1 cellular context compared by ENCODE assay signal in the genomic region with DNA sequence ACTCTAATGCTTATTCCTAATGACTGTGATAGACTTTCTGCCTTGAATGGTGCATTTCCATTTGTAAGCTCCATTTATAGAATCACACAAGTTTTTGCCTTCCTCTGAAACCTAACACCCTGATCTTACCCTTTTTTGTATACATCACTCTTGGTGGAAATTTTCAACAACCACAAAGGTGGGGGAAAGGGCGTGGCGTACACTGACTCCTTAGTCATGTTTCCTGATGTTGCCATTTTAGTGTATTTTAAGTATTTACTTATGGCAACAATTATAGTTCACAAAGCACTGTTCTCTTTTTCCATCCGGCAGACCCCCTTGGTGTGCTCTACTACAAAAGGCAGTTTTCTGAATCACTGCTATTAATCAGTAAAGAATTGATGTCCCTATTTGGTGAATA.
TF ChIP-seq lines count a peak whose summit lies in the region.

No MANE protein-coding gene starts in this region.

TF ChIP-seq in K562, 482 proteins besides CTCF, POLR2A, EP300 and RAD21 (continued from another document):
- TF ChIP-seq, protein P1, sequence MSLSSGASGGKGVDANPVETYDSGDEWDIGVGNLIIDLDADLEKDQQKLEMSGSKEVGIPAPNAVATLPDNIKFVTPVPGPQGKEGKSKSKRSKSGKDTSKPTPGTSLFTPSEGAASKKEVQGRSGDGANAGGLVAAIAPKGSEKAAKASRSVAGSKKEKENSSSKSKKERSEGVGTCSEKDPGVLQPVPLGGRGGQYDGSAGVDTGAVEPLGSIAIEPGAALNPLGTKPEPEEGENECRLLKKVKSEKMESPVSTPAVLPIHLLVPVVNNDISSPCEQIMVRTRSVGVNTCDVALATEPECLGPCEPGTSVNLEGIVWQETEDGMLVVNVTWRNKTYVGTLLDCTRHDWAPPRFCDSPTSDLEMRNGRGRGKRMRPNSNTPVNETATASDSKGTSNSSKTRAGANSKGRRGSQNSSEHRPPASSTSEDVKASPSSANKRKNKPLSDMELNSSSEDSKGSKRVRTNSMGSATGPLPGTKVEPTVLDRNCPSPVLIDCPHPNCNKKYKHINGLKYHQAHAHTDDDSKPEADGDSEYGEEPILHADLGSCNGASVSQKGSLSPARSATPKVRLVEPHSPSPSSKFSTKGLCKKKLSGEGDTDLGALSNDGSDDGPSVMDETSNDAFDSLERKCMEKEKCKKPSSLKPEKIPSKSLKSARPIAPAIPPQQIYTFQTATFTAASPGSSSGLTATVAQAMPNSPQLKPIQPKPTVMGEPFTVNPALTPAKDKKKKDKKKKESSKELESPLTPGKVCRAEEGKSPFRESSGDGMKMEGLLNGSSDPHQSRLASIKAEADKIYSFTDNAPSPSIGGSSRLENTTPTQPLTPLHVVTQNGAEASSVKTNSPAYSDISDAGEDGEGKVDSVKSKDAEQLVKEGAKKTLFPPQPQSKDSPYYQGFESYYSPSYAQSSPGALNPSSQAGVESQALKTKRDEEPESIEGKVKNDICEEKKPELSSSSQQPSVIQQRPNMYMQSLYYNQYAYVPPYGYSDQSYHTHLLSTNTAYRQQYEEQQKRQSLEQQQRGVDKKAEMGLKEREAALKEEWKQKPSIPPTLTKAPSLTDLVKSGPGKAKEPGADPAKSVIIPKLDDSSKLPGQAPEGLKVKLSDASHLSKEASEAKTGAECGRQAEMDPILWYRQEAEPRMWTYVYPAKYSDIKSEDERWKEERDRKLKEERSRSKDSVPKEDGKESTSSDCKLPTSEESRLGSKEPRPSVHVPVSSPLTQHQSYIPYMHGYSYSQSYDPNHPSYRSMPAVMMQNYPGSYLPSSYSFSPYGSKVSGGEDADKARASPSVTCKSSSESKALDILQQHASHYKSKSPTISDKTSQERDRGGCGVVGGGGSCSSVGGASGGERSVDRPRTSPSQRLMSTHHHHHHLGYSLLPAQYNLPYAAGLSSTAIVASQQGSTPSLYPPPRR (CRISPR knock-in tag; IDR thresholded peaks at IDR 0.05; ENCODE audit: borderline replicate concordance): no peak
